8 cellular contexts compared by ENCODE assay signal in the genomic region with DNA sequence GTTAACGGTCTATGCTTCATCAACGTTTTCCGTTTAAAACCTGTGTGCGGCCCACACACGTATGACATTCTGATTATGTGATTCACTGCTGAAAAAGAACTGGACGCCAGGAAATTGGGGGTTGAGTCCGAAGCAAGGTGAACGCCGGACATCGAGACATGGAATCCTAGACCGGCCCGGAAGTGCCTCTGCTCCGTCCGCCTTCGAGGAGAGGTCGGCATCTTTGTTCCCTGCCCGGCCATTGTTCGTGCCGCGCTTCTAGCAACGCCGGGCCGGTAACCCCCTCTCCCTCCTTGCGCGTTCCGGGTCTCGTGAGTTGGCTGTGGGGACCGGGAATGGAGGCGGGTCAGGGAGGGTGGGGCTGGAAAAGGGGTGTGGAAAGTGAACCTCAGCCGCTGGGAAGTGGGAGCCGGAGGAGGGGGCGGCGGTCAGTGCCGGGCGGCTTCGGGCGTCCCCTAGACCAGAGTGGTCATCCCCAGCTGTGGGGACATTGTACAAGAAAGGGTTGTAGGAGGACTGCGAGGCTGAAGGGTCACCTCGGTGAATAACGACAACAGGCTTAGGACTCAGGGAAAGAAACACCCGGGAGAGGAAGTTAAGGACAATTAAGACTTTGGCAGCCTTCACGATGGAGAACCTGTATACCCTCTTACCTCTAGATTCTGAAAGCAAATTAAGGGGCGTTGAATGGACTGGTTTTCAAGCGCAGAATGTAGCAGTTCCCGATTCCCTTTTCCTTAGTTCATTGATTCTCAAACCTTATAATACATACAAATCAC. TPM values are rescaled to one million over a fixed set of nuclear protein-coding genes. Genes with fewer than 3 reads are reported as not detected.
DNase-seq lines count a peak whose midpoint lies in the region; ATAC-seq and TF ChIP-seq lines count a peak whose summit lies in the region.

A gene (plus strand): TSS at position 220 of the 779 bp plus-strand sequence. CDS start 1,810 bp downstream, outside the sequence.

- H3K14ac ChIP-seq in H9 (ENCODE audit: insufficient read depth, low read length) = 0 out of 2 replicates have a peak within 1 kb of the TSS, but pooled peaks have one; percentile 26

- H3K27me3 Mint-ChIP-seq in H9 (ENCODE audit: low read depth) = peaks cover 42% of the 10 kb centered on the region

- H2BK120ac ChIP-seq in H9 (ENCODE audit: low read depth, low read length, poor library complexity, severe bottlenecking) = no peak within 1 kb of the TSS

- DNase-seq in H9 (peak; percentile 84), MM.1S (peak; percentile 81), body of pancreas (peak; percentile 87 to 92 (median 88)), hypothalamus (lab: John Stamatoyannopoulos, UW) (peak; percentile 11 to 85 (median 58)), pulmonary artery endothelial cell (ENCODE audit: low read depth, low spot score) (peak; percentile 88)

- H2BK15ac ChIP-seq in H9 (ENCODE audit: low read depth, low read length) = no peak within 1 kb of the TSS

- H3K27me3 ChIP-seq in H9 (ENCODE audit: insufficient read depth, low read length) (peaks cover 4% of the 10 kb centered on the region; the same call in 1 of the 2 replicates), MM.1S (replicated peaks; ENCODE audit: insufficient read depth, low read length) (peaks cover 23% of the 10 kb centered on the region), body of pancreas (no peaks in the 10 kb centered on the region)

- H3K79me2 ChIP-seq in H9 (ENCODE audit: insufficient read depth, low read length) (no peaks in the 10 kb centered on the region), MM.1S (ENCODE audit: low read length) (peaks cover 9% of the 10 kb centered on the region)

- peaks cover 8 to 11% of the 10 kb centered on the region in 2 experiments for H3K4me1 Mint-ChIP-seq in H9

- H3K36me3 Mint-ChIP-seq in H9 (ENCODE audit: insufficient read depth in 1 of 3, low read depth in 3 of 3) = peaks cover 28 to 31% (median 30%) of the 10 kb centered on the region in 3 experiments

- H3K9me3 Mint-ChIP-seq in H9 = no peaks in the 10 kb centered on the region

- H2BK5ac ChIP-seq in H9 (ENCODE audit: insufficient read length, low read length) = no peak within 1 kb of the TSS

- no peak within 1 kb of the TSS for H3T11ph ChIP-seq in H9 (ENCODE audit: low read length)

- H3K4me2 ChIP-seq in H9 (ENCODE audit: insufficient read depth, insufficient read length, low read length) (peak within 1 kb of the TSS; percentile 78), MM.1S (ENCODE audit: low read depth, low read length) (peak within 1 kb of the TSS; percentile 93)

- H3K36me3 ChIP-seq in MM.1S (replicated peaks; ENCODE audit: insufficient read depth, low read length) = no peaks in the 10 kb centered on the region
- H3K36me3 ChIP-seq in body of pancreas (replicated peaks in 1 of 2; ENCODE audit: insufficient read depth in 1 of 2, low read depth in 2 of 2) = peaks cover 0 to 14% of the 10 kb centered on the region in 2 donors

- no peak within 1 kb of the TSS for H3K56ac ChIP-seq in H9 (ENCODE audit: insufficient read length, low read depth, low read length)

- no peaks in the 10 kb centered on the region for H3K9me3 ChIP-seq in H9 (ENCODE audit: control insufficient read depth, low read depth, low read length)
- H3K9me3 ChIP-seq in MM.1S (replicated peaks; ENCODE audit: insufficient read depth, low read length) = no peaks in the 10 kb centered on the region
- H3K9me3 ChIP-seq in body of pancreas = no peaks in the 10 kb centered on the region

- no peak within 1 kb of the TSS for H4K5ac ChIP-seq in H9 (ENCODE audit: insufficient read length, low read depth, low read length)

- no peak within 1 kb of the TSS for H2BK20ac ChIP-seq in H9 (ENCODE audit: low read depth, low read length, poor library complexity, severe bottlenecking)

- peak within 1 kb of the TSS in 2 of 3 experiments; percentile 65 to 86; a peak in 6 of 7 replicates for H3K27ac Mint-ChIP-seq in H9

- no peak for TF ChIP-seq CTCF in H9 (conservative IDR thresholded peaks at IDR 0.05)
- TF ChIP-seq CTCF in MM.1S (IDR thresholded peaks at IDR 0.05; ENCODE audit: low read length) = no peak
- TF ChIP-seq CTCF in body of pancreas (IDR thresholded peaks at IDR 0.05) = no peak

- TF ChIP-seq POLR2A in GM10847 (IDR thresholded peaks at IDR 0.05; ENCODE audit: extremely low read depth, insufficient read length) = peak; percentile 71
- 0 out of 2 replicates have a peak, but pooled peaks have one; percentile 28 for TF ChIP-seq POLR2A in Raji (IDR thresholded peaks at IDR 0.05; ENCODE audit: insufficient read depth, low read depth, low read length)
- peak in 2 of 3 donors; percentile 42 to 58 for TF ChIP-seq POLR2A in body of pancreas (IDR thresholded peaks at IDR 0.05)

- H2AK5ac ChIP-seq in H9 (ENCODE audit: insufficient read length, low read length) = no peak within 1 kb of the TSS

- no peak within 1 kb of the TSS for H2BK12ac ChIP-seq in H9 (ENCODE audit: insufficient read length, low read depth, low read length)

- peak within 1 kb of the TSS; percentile 52 for H2AFZ ChIP-seq in H9 (ENCODE audit: low read length)
- H2AFZ ChIP-seq in MM.1S (ENCODE audit: low read length) = peak within 1 kb of the TSS; percentile 93

- peak within 1 kb of the TSS; percentile 75 for H3K9ac ChIP-seq in H9 (ENCODE audit: extremely low read depth, insufficient read length, low read length)
- peak within 1 kb of the TSS; percentile 69; the same call in 1 of the 2 replicates for H3K9ac ChIP-seq in MM.1S (ENCODE audit: low read length)

- H3K18ac ChIP-seq in H9 (ENCODE audit: insufficient read length, low read depth, low read length) = no peak within 1 kb of the TSS

- no peaks in the 10 kb centered on the region for H3F3A ChIP-seq in MM.1S (ENCODE audit: insufficient read depth, low read length)

- H3K4me3 Mint-ChIP-seq in H9 = peak within 1 kb of the TSS; percentile 86 to 96

- H3K4me1 ChIP-seq in H9 (ENCODE audit: insufficient read depth, low read length) = no peaks in the 10 kb centered on the region
- peaks cover 6% of the 10 kb centered on the region for H3K4me1 ChIP-seq in MM.1S (ENCODE audit: low read length)
- H3K4me1 ChIP-seq in body of pancreas = peaks cover 15% of the 10 kb centered on the region

- ATAC-seq in body of pancreas = peak; percentile 99
- ATAC-seq in GM18520 (IDR thresholded peaks at IDR 0.05; ENCODE audit: unreplicated experiment) = no peak

- H3K9me2 ChIP-seq in MM.1S (replicated peaks; ENCODE audit: insufficient read depth, low read length) = no peaks in the 10 kb centered on the region

- no peak within 1 kb of the TSS for H3K27ac ChIP-seq in H9 (ENCODE audit: insufficient read length, low read depth, low read length)
- H3K27ac ChIP-seq in MM.1S (ENCODE audit: low read length) = no peak within 1 kb of the TSS
- H3K27ac ChIP-seq in body of pancreas = peak within 1 kb of the TSS in 3 of 4 donors; percentile 34 to 80 (median 60)

- no peak within 1 kb of the TSS for H3K4ac ChIP-seq in H9 (ENCODE audit: low read depth, low read length)

- peak within 1 kb of the TSS; percentile 88 for H3K4me3 ChIP-seq in MM.1S (ENCODE audit: low read length)
- peak within 1 kb of the TSS; percentile 47 to 86 for H3K4me3 ChIP-seq in body of pancreas

- H4K91ac ChIP-seq in H9 (ENCODE audit: insufficient read length, low read depth, low read length) = no peak within 1 kb of the TSS

- no peak within 1 kb of the TSS for H4K8ac ChIP-seq in H9 (replicated peaks; ENCODE audit: insufficient read length, low read depth, low read length)

- H3K79me1 ChIP-seq in H9 (ENCODE audit: insufficient read depth, low read depth, low read length, poor library complexity, severe bottlenecking) = no peaks in the 10 kb centered on the region

- intact Hi-C loops in body of pancreas (cut with DNase I) = no loop called here

- no peak within 1 kb of the TSS for H3K23ac ChIP-seq in H9 (ENCODE audit: insufficient read length, low read depth, low read length)

- H3K23me2 ChIP-seq in H9 (ENCODE audit: insufficient read length, low read depth, low read length, poor library complexity, severe bottlenecking) = peaks cover 7% of the 10 kb centered on the region

- H4K20me1 ChIP-seq in H9 (ENCODE audit: control insufficient read depth, insufficient read depth, insufficient read length) (no peaks in the 10 kb centered on the region), MM.1S (ENCODE audit: insufficient read depth, low read length) (no peaks in the 10 kb centered on the region)

- no CpG with 5 or more reads among the region's 45 CpGs for whole genome bisulfite sequencing in H9 (ENCODE audit: extremely low coverage, insufficient read length, low lambda C conversion rate)
- WGBS in body of pancreas, 2 donors = 0 to 1% methylated on average over 35 to 45 of the region's 45 CpGs

RNA-seq across cellular contexts. Expression of the gene that starts here (rescaled TPM):
- total RNA-seq in H9 (2021) (11.5 and 12.7 TPM in 2 replicates), body of pancreas (10 to 100 TPM in 1 of 2 donors, 1 to 10 TPM in 1; 9.1 to 10.9 TPM), pulmonary artery endothelial cell (11.6 and 13.5 TPM in 2 replicates)

Comparison
In these comparisons a context has a peak if more than half of its experiments do, and no peak if none do; other contexts are left out.
1. H3K27ac ChIP-seq: peak in body of pancreas (3 of 4); none in H9 (single experiment) and MM.1S (single experiment).
2. Peak in every context shown above with its lines, with median percentiles within 50 percentile points of each other: POLR2A ChIP-seq and DNase-seq.